ENCODE assay signal across 11 cellular contexts in the genomic region with DNA sequence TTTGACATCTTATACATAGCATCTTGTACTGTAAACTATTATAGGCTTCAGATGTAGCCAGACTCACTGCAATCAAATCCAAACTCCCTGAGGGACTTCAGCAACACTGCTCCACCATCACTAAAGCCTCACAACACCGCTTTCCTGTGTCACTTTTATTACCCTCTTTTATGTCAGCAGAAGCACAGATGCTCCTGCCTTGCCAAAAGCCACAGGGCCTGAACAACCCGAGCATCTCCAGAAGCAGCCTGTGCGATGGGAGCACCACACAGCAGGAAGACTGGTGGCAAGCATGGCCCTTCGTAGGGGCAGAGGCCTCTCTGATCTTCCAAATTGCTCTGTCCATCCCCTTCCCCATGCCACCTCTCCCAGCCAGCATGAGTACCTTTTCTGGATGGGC. TPM values are rescaled to one million over a fixed set of nuclear protein-coding genes. Genes with fewer than 3 reads are reported as not detected.
DNase-seq lines count a peak whose midpoint lies in the region; ATAC-seq and TF ChIP-seq lines count a peak whose summit lies in the region.
"Had no signal": no experiment of that assay in that cellular context is flagged by ENCODE, and none has a peak within 500 bp of the region (broad histone marks: within the 10 kb centered on the region; RNA-seq: fewer than 3 reads in every experiment).

No MANE protein-coding gene starts in this region.

- H3K27ac ChIP-seq in CD4-positive, CD25-positive, alpha-beta regulatory T cell (ENCODE audit: insufficient read depth, low read length, poor library complexity, severe bottlenecking), result peak overlapping the region; percentile 55
- H3K27ac ChIP-seq in OCI-LY1 (ENCODE audit: low read depth, low read length, poor library complexity, severe bottlenecking), result peak overlapping the region; percentile 92

- ATAC-seq in CD4-positive, CD25-positive, alpha-beta regulatory T cell (ENCODE audit: low read depth in 2 of 2), result peak in 1 of 2 donors; percentile 16
- ATAC-seq in GM19023 (IDR thresholded peaks at IDR 0.05; ENCODE audit: unreplicated experiment) (peak; percentile 6), GM19328 (IDR thresholded peaks at IDR 0.05; ENCODE audit: unreplicated experiment) (no peak)

- peaks cover 43% of the 10 kb centered on the region for H3K4me1 ChIP-seq in CD4-positive, CD25-positive, alpha-beta regulatory T cell (ENCODE audit: control insufficient read depth, insufficient read depth, low read length, poor library complexity, severe bottlenecking)
- peaks cover 66% of the 10 kb centered on the region for H3K4me1 ChIP-seq in OCI-LY1 (ENCODE audit: insufficient read depth, low read length, severe bottlenecking)

- H3K4me3 Mint-ChIP-seq in CD4-positive, CD25-positive, alpha-beta regulatory T cell, result peak overlapping the region in 1 of 4 donors; percentile 33

- peaks cover 0 to 10% of the 10 kb centered on the region in 2 experiments for H3K9me3 ChIP-seq in CD4-positive, CD25-positive, alpha-beta regulatory T cell (ENCODE audit: control insufficient read depth in 2 of 2, low read length in 2 of 2)
- H3K9me3 ChIP-seq in OCI-LY1 (ENCODE audit: low read length), result peaks cover 6% of the 10 kb centered on the region; the same call in 1 of the 2 replicates
- H3K9me3 ChIP-seq: SJCRH30 had no signal

- H3K27me3 Mint-ChIP-seq in CD4-positive, CD25-positive, alpha-beta regulatory T cell, result no peaks in the 10 kb centered on the region

- peaks cover 31% of the 10 kb centered on the region for H3K36me3 ChIP-seq in CD4-positive, CD25-positive, alpha-beta regulatory T cell (ENCODE audit: control insufficient read depth, insufficient read depth, low read length)
- peaks cover 75% of the 10 kb centered on the region for H3K36me3 ChIP-seq in OCI-LY1 (ENCODE audit: insufficient read depth, low read length)

- H3K36me3 Mint-ChIP-seq in CD4-positive, CD25-positive, alpha-beta regulatory T cell, result peaks cover 41% of the 10 kb centered on the region

- H3K27ac Mint-ChIP-seq in CD4-positive, CD25-positive, alpha-beta regulatory T cell, result peak overlapping the region; percentile 46 to 89 (median 79)

- peak overlapping the region; percentile 45 for H3K9ac ChIP-seq in OCI-LY1 (ENCODE audit: low read length)

- no peaks in the 10 kb centered on the region for H3K27me3 ChIP-seq in CD4-positive, CD25-positive, alpha-beta regulatory T cell (ENCODE audit: control insufficient read depth, insufficient read depth, low read length)
- H3K27me3 ChIP-seq in OCI-LY1 (ENCODE audit: insufficient read depth, low read length), result no peaks in the 10 kb centered on the region
- H3K27me3 ChIP-seq: SJCRH30 had no signal

- TF ChIP-seq CTCF in OCI-LY1 (IDR thresholded peaks at IDR 0.05; ENCODE audit: low read length), result no peak

- H3F3A ChIP-seq in OCI-LY1 (ENCODE audit: insufficient read depth, low read length), result peaks cover 6% of the 10 kb centered on the region

- no peaks in the 10 kb centered on the region for H3K9me2 ChIP-seq in OCI-LY1 (ENCODE audit: low read depth, low read length)

- no peaks in the 10 kb centered on the region for H4K20me1 ChIP-seq in OCI-LY1 (ENCODE audit: insufficient read depth, low read length)

- peaks cover 30 to 82% (median 66%) of the 10 kb centered on the region in 4 donors for H3K4me1 Mint-ChIP-seq in CD4-positive, CD25-positive, alpha-beta regulatory T cell

- DNase-seq in CD4-positive, CD25-positive, alpha-beta regulatory T cell, result no peak
- DNase-seq in left kidney (ENCODE audit: low read depth, low spot score), result peak; percentile 26
- DNase-seq in NCI-H82 treated with DMSO at 0.1 percent for 48 hours (lab: John Stamatoyannopoulos, UW; ENCODE audit: unreplicated experiment), result no peak
- no peak for DNase-seq in DMS114 treated with DMSO at 0.1 percent for 48 hours (lab: John Stamatoyannopoulos, UW; ENCODE audit: unreplicated experiment)
- no peak for DNase-seq in NCI-H1092 (lab: John Stamatoyannopoulos, UW)
- DNase-seq: DMS 273 treated with DMSO at 0.1 percent for 48 hours, midbrain had no signal

- peaks cover 61% of the 10 kb centered on the region for H3K79me2 ChIP-seq in OCI-LY1 (ENCODE audit: insufficient read depth, low read length)

- peak overlapping the region; percentile 60 for H3K4me2 ChIP-seq in OCI-LY1 (ENCODE audit: low read length)

- no peak overlapping the region for H2AFZ ChIP-seq in OCI-LY1 (ENCODE audit: low read length)

- peaks cover 0 to 8% (median 3%) of the 10 kb centered on the region in 7 donors for H3K9me3 Mint-ChIP-seq in CD4-positive, CD25-positive, alpha-beta regulatory T cell

- peak overlapping the region; percentile 60 for H3K4me3 ChIP-seq in CD4-positive, CD25-positive, alpha-beta regulatory T cell (ENCODE audit: low read depth, low read length)
- H3K4me3 ChIP-seq in OCI-LY1 (ENCODE audit: low read depth, low read length, poor library complexity, severe bottlenecking), result peak overlapping the region; percentile 38
- H3K4me3 ChIP-seq: SJCRH30 had no signal

RNA-seq across cellular contexts. Expression of gene TMEM123, which starts 22.9 kb away (rescaled TPM):
- 330 TPM for total RNA-seq in CD4-positive, CD25-positive, alpha-beta regulatory T cell
- 100 to 1,000 TPM; 583 to 771 (median 683) TPM for polyA plus RNA-seq in CD4-positive, CD25-positive, alpha-beta regulatory T cell
